5 cellular contexts compared by ENCODE assay signal in genomic region chr3:25114532-25114931, GRCh38.
"Had no signal": no experiment of that assay in that cellular context is flagged by ENCODE, and none has a peak within 500 bp of the region (broad histone marks: within the 10 kb centered on the region; RNA-seq: fewer than 3 reads in every experiment).

No MANE protein-coding gene starts in this region.

- H3K27ac ChIP-seq: HL-60 had no signal

- ATAC-seq: GM23338, HepG2 had no signal

- DNase-seq: H9, HCEC 1CT had no signal

- H3K4me3 ChIP-seq: GM23338 had no signal
